In the genomic region with DNA sequence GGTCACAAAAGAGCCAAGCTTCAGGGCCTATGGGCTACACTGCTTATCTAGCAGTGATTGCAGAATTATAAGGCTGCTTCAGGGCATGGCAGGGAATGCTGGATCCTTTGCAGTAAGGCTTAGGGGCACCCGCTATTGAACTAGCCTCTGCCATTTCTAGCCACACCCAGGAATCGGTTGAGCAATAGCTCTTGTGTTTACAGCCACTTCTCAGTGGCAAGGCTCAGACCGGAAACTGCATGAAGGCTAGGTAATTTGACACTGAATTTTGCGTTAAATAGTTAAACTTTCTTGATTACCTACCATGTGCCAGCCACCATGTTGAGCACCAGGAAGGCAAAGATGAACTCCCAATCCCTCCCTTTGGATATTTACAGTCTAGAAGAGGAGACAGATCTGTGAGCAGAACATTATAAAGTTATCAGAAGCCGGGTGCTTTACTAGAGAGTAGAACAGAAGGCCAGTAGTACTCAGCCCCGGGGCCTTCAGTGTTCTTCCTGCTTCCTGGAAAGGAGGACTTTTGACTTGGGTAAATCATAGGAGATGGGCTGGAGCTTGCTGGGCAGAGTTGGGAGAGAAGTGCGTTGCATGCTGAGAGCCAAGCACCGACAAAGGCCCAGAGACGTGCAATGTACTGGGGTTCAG, we compare ENCODE assay signal across 10 cellular contexts.
DNase-seq lines count a peak whose midpoint lies in the region; ATAC-seq and TF ChIP-seq lines count a peak whose summit lies in the region.
"Had no signal": no experiment of that assay in that cellular context is flagged by ENCODE, and none has a peak within 500 bp of the region (broad histone marks: within the 10 kb centered on the region; RNA-seq: fewer than 3 reads in every experiment).

No MANE protein-coding gene starts in this region.

- CTCF ChIA-PET in CD8-positive, alpha-beta memory T cell (lab: Charles Lee) = no interaction called here

- peak overlapping the region; percentile 45 for H3K27ac ChIP-seq in CD8-positive, alpha-beta memory T cell (ENCODE audit: low read depth, low read length)
- H3K27ac ChIP-seq in liver (ENCODE audit: low read depth in 1 of 2, low read length in 2 of 2) = peak overlapping the region; percentile 82 to 95
- H3K27ac ChIP-seq: gastrocnemius medialis had no signal

- H3K4me1 ChIP-seq in CD8-positive, alpha-beta memory T cell (ENCODE audit: insufficient read depth, low read length) = no peaks in the 10 kb centered on the region
- H3K4me1 ChIP-seq in liver (ENCODE audit: control insufficient read depth in 4 of 4, insufficient read depth in 4 of 4, low read length in 3 of 4) = peaks cover 1 to 20% (median 8%) of the 10 kb centered on the region in 4 donors
- H3K4me1 ChIP-seq: gastrocnemius medialis had no signal

- peaks cover 6 to 13% of the 10 kb centered on the region in 2 donors for H3K27me3 Mint-ChIP-seq in CD8-positive, alpha-beta memory T cell

- no peaks in the 10 kb centered on the region for H3K9me3 ChIP-seq in CD8-positive, alpha-beta memory T cell (ENCODE audit: low read length)
- no peaks in the 10 kb centered on the region for H3K9me3 ChIP-seq in MG63
- H3K9me3 ChIP-seq in liver (ENCODE audit: control insufficient read depth in 4 of 4, low read length in 3 of 4) = no peaks in the 10 kb centered on the region
- H3K9me3 ChIP-seq: gastrocnemius medialis had no signal

- H3K4me1 Mint-ChIP-seq in CD8-positive, alpha-beta memory T cell = no peaks in the 10 kb centered on the region

- 43% methylated on average over 9 of the region's 9 CpGs for WGBS in liver

- peak in 1 of 2 donors; percentile 52 for TF ChIP-seq RAD21 in liver (IDR thresholded peaks at IDR 0.05)

- H3K9me3 Mint-ChIP-seq in CD8-positive, alpha-beta memory T cell = no peaks in the 10 kb centered on the region

- no peak overlapping the region for H3K9ac ChIP-seq in liver (ENCODE audit: low read depth in 1 of 2, low read length in 2 of 2)

- TF ChIP-seq CTCF in liver (IDR thresholded peaks at IDR 0.05; ENCODE audit: low read depth, low read length, missing input control) = no peak

- no peak overlapping the region for H3K4me3 ChIP-seq in CD8-positive, alpha-beta memory T cell (ENCODE audit: low read length)
- no peak overlapping the region for H3K4me3 ChIP-seq in MG63
- H3K4me3 ChIP-seq in liver (ENCODE audit: low read depth in 1 of 3, low read length in 3 of 3) = no peak overlapping the region
- H3K4me3 ChIP-seq: gastrocnemius medialis had no signal

- peak overlapping the region in 1 of 8 donors; percentile 69 for H3K27ac Mint-ChIP-seq in CD8-positive, alpha-beta memory T cell

- H3K36me3 ChIP-seq in CD8-positive, alpha-beta memory T cell (ENCODE audit: insufficient read depth, low read length) = no peaks in the 10 kb centered on the region
- no peaks in the 10 kb centered on the region for H3K36me3 ChIP-seq in MG63
- no peaks in the 10 kb centered on the region for H3K36me3 ChIP-seq in liver (ENCODE audit: control insufficient read depth in 4 of 4, insufficient read depth in 3 of 4, low read depth in 1 of 4, low read length in 3 of 4)
- H3K36me3 ChIP-seq: gastrocnemius medialis had no signal

- H3K36me3 Mint-ChIP-seq in CD8-positive, alpha-beta memory T cell = peaks cover 0 to 4% (median 0%) of the 10 kb centered on the region in 3 donors

- no peak overlapping the region for H3K4me3 Mint-ChIP-seq in CD8-positive, alpha-beta memory T cell

- ATAC-seq in GM21576 (IDR thresholded peaks at IDR 0.05; ENCODE audit: unreplicated experiment) (no peak), GM21825 (IDR thresholded peaks at IDR 0.05; ENCODE audit: unreplicated experiment) (no peak)

- DNase-seq in CD8-positive, alpha-beta memory T cell = no peak
- peak; percentile 58 for DNase-seq in MG63
- DNase-seq in SKM-1 treated with dmso at 0.1 percent for 144 hours (lab: John Stamatoyannopoulos, UW; ENCODE audit: unreplicated experiment) = peak; percentile 88
- no peak for DNase-seq in RKO (ENCODE audit: low spot score)
- DNase-seq in activated CD4-positive, CD25-positive, alpha-beta regulatory T cell treated with anti-CD3 and anti-CD28 coated beads, Interleukin-2, amount 50 U/mL, for 72 hours = no peak
- DNase-seq: activated CD4-positive, alpha-beta T cell treated with anti-CD3 and anti-CD28 coated beads, Interleukin-2, amount 50 U/mL, for 4 hours; gastrocnemius medialis had no signal

- POLR2A ChIA-PET in CD8-positive, alpha-beta memory T cell (lab: Charles Lee) = no interaction called here

- no peaks in the 10 kb centered on the region for H3K27me3 ChIP-seq in CD8-positive, alpha-beta memory T cell (ENCODE audit: insufficient read depth, low read length, poor library complexity, severe bottlenecking)
- H3K27me3 ChIP-seq in MG63 (no peaks in the 10 kb centered on the region), liver (ENCODE audit: control insufficient read depth in 4 of 4, insufficient read depth in 4 of 4, low read length in 3 of 4) (no peaks in the 10 kb centered on the region)
- H3K27me3 ChIP-seq: gastrocnemius medialis had no signal

TF ChIP-seq in liver, 16 proteins besides CTCF, POLR2A, EP300 and RAD21:
- no peak for TF ChIP-seq HNF4G (IDR thresholded peaks at IDR 0.05)
- TF ChIP-seq FOXA1 (IDR thresholded peaks at IDR 0.05) = no peak
- peak; percentile 49 to 58 for TF ChIP-seq RXRA (IDR thresholded peaks at IDR 0.05)
- TF ChIP-seq, protein P1, sequence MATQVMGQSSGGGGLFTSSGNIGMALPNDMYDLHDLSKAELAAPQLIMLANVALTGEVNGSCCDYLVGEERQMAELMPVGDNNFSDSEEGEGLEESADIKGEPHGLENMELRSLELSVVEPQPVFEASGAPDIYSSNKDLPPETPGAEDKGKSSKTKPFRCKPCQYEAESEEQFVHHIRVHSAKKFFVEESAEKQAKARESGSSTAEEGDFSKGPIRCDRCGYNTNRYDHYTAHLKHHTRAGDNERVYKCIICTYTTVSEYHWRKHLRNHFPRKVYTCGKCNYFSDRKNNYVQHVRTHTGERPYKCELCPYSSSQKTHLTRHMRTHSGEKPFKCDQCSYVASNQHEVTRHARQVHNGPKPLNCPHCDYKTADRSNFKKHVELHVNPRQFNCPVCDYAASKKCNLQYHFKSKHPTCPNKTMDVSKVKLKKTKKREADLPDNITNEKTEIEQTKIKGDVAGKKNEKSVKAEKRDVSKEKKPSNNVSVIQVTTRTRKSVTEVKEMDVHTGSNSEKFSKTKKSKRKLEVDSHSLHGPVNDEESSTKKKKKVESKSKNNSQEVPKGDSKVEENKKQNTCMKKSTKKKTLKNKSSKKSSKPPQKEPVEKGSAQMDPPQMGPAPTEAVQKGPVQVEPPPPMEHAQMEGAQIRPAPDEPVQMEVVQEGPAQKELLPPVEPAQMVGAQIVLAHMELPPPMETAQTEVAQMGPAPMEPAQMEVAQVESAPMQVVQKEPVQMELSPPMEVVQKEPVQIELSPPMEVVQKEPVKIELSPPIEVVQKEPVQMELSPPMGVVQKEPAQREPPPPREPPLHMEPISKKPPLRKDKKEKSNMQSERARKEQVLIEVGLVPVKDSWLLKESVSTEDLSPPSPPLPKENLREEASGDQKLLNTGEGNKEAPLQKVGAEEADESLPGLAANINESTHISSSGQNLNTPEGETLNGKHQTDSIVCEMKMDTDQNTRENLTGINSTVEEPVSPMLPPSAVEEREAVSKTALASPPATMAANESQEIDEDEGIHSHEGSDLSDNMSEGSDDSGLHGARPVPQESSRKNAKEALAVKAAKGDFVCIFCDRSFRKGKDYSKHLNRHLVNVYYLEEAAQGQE (IDR thresholded peaks at IDR 0.05) = no peak
- peak; percentile 49 for TF ChIP-seq SP1 (IDR thresholded peaks at IDR 0.05)
- TF ChIP-seq HNF4A (conservative IDR thresholded peaks at IDR 0.05) = peak; percentile 26 to 34
- no peak for TF ChIP-seq EGR1 (IDR thresholded peaks at IDR 0.05; ENCODE audit: low read depth in 2 of 2)
- TF ChIP-seq, protein P2, sequence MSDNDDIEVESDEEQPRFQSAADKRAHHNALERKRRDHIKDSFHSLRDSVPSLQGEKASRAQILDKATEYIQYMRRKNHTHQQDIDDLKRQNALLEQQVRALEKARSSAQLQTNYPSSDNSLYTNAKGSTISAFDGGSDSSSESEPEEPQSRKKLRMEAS (IDR thresholded peaks at IDR 0.05) = peak; percentile 9
- TF ChIP-seq FOXA2 (IDR thresholded peaks at IDR 0.05) = peak; percentile 63
- TF ChIP-seq NR2F2 (IDR thresholded peaks at IDR 0.05) = no peak
- TF ChIP-seq, protein P3, sequence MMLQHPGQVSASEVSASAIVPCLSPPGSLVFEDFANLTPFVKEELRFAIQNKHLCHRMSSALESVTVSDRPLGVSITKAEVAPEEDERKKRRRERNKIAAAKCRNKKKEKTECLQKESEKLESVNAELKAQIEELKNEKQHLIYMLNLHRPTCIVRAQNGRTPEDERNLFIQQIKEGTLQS (IDR thresholded peaks at IDR 0.05) = no peak
- TF ChIP-seq, protein P4, sequence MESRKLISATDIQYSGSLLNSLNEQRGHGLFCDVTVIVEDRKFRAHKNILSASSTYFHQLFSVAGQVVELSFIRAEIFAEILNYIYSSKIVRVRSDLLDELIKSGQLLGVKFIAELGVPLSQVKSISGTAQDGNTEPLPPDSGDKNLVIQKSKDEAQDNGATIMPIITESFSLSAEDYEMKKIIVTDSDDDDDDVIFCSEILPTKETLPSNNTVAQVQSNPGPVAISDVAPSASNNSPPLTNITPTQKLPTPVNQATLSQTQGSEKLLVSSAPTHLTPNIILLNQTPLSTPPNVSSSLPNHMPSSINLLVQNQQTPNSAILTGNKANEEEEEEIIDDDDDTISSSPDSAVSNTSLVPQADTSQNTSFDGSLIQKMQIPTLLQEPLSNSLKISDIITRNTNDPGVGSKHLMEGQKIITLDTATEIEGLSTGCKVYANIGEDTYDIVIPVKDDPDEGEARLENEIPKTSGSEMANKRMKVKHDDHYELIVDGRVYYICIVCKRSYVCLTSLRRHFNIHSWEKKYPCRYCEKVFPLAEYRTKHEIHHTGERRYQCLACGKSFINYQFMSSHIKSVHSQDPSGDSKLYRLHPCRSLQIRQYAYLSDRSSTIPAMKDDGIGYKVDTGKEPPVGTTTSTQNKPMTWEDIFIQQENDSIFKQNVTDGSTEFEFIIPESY (IDR thresholded peaks at IDR 0.05) = no peak
- peak in 1 of 2 donors; percentile 49 for TF ChIP-seq GABPA (IDR thresholded peaks at IDR 0.05 in 1 of 2, conservative IDR thresholded peaks at IDR 0.05 in 1 of 2)
- no peak for TF ChIP-seq JUND (IDR thresholded peaks at IDR 0.05)
- no peak for TF ChIP-seq TAF1 (conservative IDR thresholded peaks at IDR 0.05)
- peak; percentile 81 for TF ChIP-seq YY1 (IDR thresholded peaks at IDR 0.05)
TF ChIP-seq in liver: peak in this region for 7.

Comparison
In these comparisons a context has a peak if more than half of its experiments do, and no peak if none do; other contexts are left out.
1. DNase-seq: peak in MG63 (single experiment) and SKM-1 treated with dmso at 0.1 percent for 144 hours (single experiment); none in CD8-positive, alpha-beta memory T cell (0 of 5), RKO (single experiment) and activated CD4-positive, CD25-positive, alpha-beta regulatory T cell treated with anti-CD3 and anti-CD28 coated beads, Interleukin-2, amount 50 U/mL, for 72 hours (single experiment).